Comparison of ENCODE assay signal across 1 cellular context in genomic region chr17:61507667-61508066, GRCh38.
TF ChIP-seq lines count a peak whose summit lies in the region.

No MANE protein-coding gene starts in this region.

TF ChIP-seq in GM12878, 131 proteins besides CTCF, POLR2A, EP300 and RAD21:
- peak in 1 of 2 experiments; percentile 85; a peak in 1 of 4 replicates for TF ChIP-seq ETV6 (conservative IDR thresholded peaks at IDR 0.05 in 1 of 2, IDR thresholded peaks at IDR 0.05 in 1 of 2; ENCODE audit: borderline replicate concordance in 1 of 2, low read depth in 1 of 2)
- no peak for TF ChIP-seq MXI1 (IDR thresholded peaks at IDR 0.05; ENCODE audit: low read depth, low read length)
- no peak for TF ChIP-seq RCOR1 (conservative IDR thresholded peaks at IDR 0.05; ENCODE audit: low read depth, low read length)
- TF ChIP-seq ZNF384 (IDR thresholded peaks at IDR 0.05; ENCODE audit: borderline replicate concordance, low read depth, low read length), result no peak
- no peak for TF ChIP-seq GATAD2B (conservative IDR thresholded peaks at IDR 0.05; ENCODE audit: low read depth)
- peak; percentile 57; the same call in 1 of the 2 replicates for TF ChIP-seq NFXL1 (IDR thresholded peaks at IDR 0.05; ENCODE audit: borderline replicate concordance)
- TF ChIP-seq, protein P1, sequence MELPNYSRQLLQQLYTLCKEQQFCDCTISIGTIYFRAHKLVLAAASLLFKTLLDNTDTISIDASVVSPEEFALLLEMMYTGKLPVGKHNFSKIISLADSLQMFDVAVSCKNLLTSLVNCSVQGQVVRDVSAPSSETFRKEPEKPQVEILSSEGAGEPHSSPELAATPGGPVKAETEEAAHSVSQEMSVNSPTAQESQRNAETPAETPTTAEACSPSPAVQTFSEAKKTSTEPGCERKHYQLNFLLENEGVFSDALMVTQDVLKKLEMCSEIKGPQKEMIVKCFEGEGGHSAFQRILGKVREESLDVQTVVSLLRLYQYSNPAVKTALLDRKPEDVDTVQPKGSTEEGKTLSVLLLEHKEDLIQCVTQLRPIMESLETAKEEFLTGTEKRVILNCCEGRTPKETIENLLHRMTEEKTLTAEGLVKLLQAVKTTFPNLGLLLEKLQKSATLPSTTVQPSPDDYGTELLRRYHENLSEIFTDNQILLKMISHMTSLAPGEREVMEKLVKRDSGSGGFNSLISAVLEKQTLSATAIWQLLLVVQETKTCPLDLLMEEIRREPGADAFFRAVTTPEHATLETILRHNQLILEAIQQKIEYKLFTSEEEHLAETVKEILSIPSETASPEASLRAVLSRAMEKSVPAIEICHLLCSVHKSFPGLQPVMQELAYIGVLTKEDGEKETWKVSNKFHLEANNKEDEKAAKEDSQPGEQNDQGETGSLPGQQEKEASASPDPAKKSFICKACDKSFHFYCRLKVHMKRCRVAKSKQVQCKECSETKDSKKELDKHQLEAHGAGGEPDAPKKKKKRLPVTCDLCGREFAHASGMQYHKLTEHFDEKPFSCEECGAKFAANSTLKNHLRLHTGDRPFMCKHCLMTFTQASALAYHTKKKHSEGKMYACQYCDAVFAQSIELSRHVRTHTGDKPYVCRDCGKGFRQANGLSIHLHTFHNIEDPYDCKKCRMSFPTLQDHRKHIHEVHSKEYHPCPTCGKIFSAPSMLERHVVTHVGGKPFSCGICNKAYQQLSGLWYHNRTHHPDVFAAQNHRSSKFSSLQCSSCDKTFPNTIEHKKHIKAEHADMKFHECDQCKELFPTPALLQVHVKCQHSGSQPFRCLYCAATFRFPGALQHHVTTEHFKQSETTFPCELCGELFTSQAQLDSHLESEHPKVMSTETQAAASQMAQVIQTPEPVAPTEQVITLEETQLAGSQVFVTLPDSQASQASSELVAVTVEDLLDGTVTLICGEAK (IDR thresholded peaks at IDR 0.05; ENCODE audit: borderline replicate concordance), result no peak
